In the genomic region with DNA sequence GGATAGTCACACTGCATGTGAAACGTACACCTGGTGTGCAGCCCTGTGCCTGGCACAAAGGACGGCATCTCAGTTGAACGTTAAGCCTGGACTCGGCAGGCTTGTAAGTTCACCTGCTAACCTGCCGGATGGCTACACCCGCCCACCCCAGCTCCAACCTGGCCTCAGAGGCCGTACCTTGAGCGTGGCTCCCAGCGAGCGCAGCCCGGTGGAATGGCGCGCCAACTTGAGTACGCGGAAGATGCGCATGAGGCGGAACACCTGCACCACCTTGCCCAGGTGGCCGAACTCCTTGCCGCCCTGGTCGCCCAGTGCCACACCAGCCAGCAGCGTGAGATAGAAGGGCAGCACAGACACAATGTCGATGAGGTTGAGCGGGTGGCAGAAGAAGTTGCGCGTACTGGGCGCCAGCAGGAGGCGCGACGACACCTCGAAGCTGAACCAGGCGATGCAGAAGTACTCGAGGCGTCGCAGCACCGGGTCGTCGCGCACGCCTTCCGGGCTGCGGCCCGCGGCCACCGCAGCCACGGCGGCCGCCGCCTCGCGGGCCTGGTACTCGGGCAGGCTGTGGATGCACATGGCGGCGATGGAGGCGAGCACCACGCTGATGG, we compare ENCODE assay signal across 8 cellular contexts. TPM values are rescaled to one million over a fixed set of nuclear protein-coding genes. Genes with fewer than 3 reads are reported as not detected.
DNase-seq lines count a peak whose midpoint lies in the region; ATAC-seq, FAIRE-seq and TF ChIP-seq lines count a peak whose summit lies in the region.

No MANE protein-coding gene starts in this region.

- peaks cover 0 to 11% (median 5%) of the 10 kb centered on the region in 7 donors for H3K9me3 Mint-ChIP-seq in CD14-positive monocyte
- H3K9me3 Mint-ChIP-seq in T-helper 2 cell treated with Interferon-gamma antibody and Interleukin-4, amounts not matched to agents 5 μg/mL and 100 μg/mL, for 36 hours, result no peaks in the 10 kb centered on the region

- H3K4me3 ChIP-seq in effector memory CD4-positive, alpha-beta T cell (ENCODE audit: insufficient read depth, low read depth, low read length, poor library complexity, severe bottlenecking), result peak overlapping the region; percentile 18
- peak overlapping the region in 1 of 4 donors; percentile 27 for H3K4me3 ChIP-seq in pancreas

- no peak for DNase-seq in CD14-positive monocyte (ENCODE audit: low spot score)
- DNase-seq in T-helper 2 cell treated with Interferon-gamma antibody and Interleukin-4, amounts not matched to agents 5 μg/mL and 100 μg/mL, for 36 hours (ENCODE audit: low spot score), result peak; percentile 35
- no peak for DNase-seq in effector memory CD4-positive, alpha-beta T cell
- DNase-seq in pancreas, result no peak
- no peak for DNase-seq in DMS153 (lab: John Stamatoyannopoulos, UW)
- no peak for DNase-seq in cerebellar nuclear complex (lab: John Stamatoyannopoulos, UW)
- no peak for DNase-seq in AML-193 (lab: John Stamatoyannopoulos, UW)

- peak in 3 of 4 donors; percentile 44 to 51 (median 49) for ATAC-seq in pancreas
- ATAC-seq in HG02981 (IDR thresholded peaks at IDR 0.05; ENCODE audit: unreplicated experiment), result no peak

- peaks cover 23% of the 10 kb centered on the region for H3K27me3 ChIP-seq in effector memory CD4-positive, alpha-beta T cell (replicated peaks; ENCODE audit: control insufficient read depth, insufficient read depth, low read length, poor library complexity, severe bottlenecking)
- peaks cover 0 to 14% (median 6%) of the 10 kb centered on the region in 4 donors for H3K27me3 ChIP-seq in pancreas

- H3K27ac Mint-ChIP-seq in CD14-positive monocyte, result peak overlapping the region in 1 of 7 donors; percentile 57
- peak overlapping the region; percentile 52 for H3K27ac Mint-ChIP-seq in T-helper 2 cell treated with Interferon-gamma antibody and Interleukin-4, amounts not matched to agents 5 μg/mL and 100 μg/mL, for 36 hours

- intact Hi-C loops in CD14-positive monocyte (cut with micrococcal nuclease) (loop anchor here in 1 of 2 donors (10.0 kb wide), 1 partner anchor 53 kb away; no protein-coding TSS in a partner anchor), pancreas (cut with DNase I) (loop anchor here in 1 of 3 donors (10.0 kb wide), 1 partner anchor 93 kb away; no protein-coding TSS in a partner anchor)

- peaks cover 0 to 9% of the 10 kb centered on the region in 2 donors for H3K36me3 Mint-ChIP-seq in CD14-positive monocyte
- peaks cover 3% of the 10 kb centered on the region for H3K36me3 Mint-ChIP-seq in T-helper 2 cell treated with Interferon-gamma antibody and Interleukin-4, amounts not matched to agents 5 μg/mL and 100 μg/mL, for 36 hours (ENCODE audit: low read depth)

- peaks cover 19% of the 10 kb centered on the region for H3K4me1 Mint-ChIP-seq in CD14-positive monocyte
- peaks cover 5% of the 10 kb centered on the region for H3K4me1 Mint-ChIP-seq in T-helper 2 cell treated with Interferon-gamma antibody and Interleukin-4, amounts not matched to agents 5 μg/mL and 100 μg/mL, for 36 hours (ENCODE audit: low read depth)

- peaks cover 46 to 59% (median 46%) of the 10 kb centered on the region in 3 donors for H3K27me3 Mint-ChIP-seq in CD14-positive monocyte (ENCODE audit: low read depth in 3 of 3)
- peaks cover 52% of the 10 kb centered on the region for H3K27me3 Mint-ChIP-seq in T-helper 2 cell treated with Interferon-gamma antibody and Interleukin-4, amounts not matched to agents 5 μg/mL and 100 μg/mL, for 36 hours (ENCODE audit: low read depth)

- peaks cover 11% of the 10 kb centered on the region for H3K4me1 ChIP-seq in effector memory CD4-positive, alpha-beta T cell (ENCODE audit: control insufficient read depth, insufficient read depth, low read length, poor library complexity, severe bottlenecking)
- H3K4me1 ChIP-seq in pancreas, result peaks cover 0 to 4% (median 0%) of the 10 kb centered on the region in 3 donors

- H3K36me3 ChIP-seq in effector memory CD4-positive, alpha-beta T cell (ENCODE audit: control insufficient read depth, insufficient read depth, low read length), result no peaks in the 10 kb centered on the region
- H3K36me3 ChIP-seq in pancreas, result no peaks in the 10 kb centered on the region

- no peaks in the 10 kb centered on the region for H3K9me3 ChIP-seq in effector memory CD4-positive, alpha-beta T cell (ENCODE audit: control insufficient read depth, low read length)
- no peaks in the 10 kb centered on the region for H3K9me3 ChIP-seq in pancreas

- WGBS in pancreas, 2 donors, result 24 to 35% methylated on average over 35 to 55 of the region's 55 CpGs

- no peak overlapping the region for H3K27ac ChIP-seq in effector memory CD4-positive, alpha-beta T cell (ENCODE audit: insufficient read depth, low read length, poor library complexity, severe bottlenecking)
- no peak overlapping the region for H3K27ac ChIP-seq in pancreas

- peak; percentile 29 for TF ChIP-seq CTCF in CD14-positive monocyte (IDR thresholded peaks at IDR 0.05)
- no peak for TF ChIP-seq CTCF in pancreas (IDR thresholded peaks at IDR 0.05)

- H3K4me3 Mint-ChIP-seq in CD14-positive monocyte, result peak overlapping the region; percentile 61 to 85
- H3K4me3 Mint-ChIP-seq in T-helper 2 cell treated with Interferon-gamma antibody and Interleukin-4, amounts not matched to agents 5 μg/mL and 100 μg/mL, for 36 hours, result peak overlapping the region; percentile 45

- no peak for FAIRE-seq in pancreas (lab: Jason Lieb, UNC)

RNA-seq across cellular contexts. Expression of gene KCNS1, which starts 3.3 kb away (rescaled TPM):
- polyA plus RNA-seq in CD14-positive monocyte (under 1 TPM in 1 of 2 donors, not detected in 1; 0.23 TPM), pancreas (under 1 TPM; 0.04 to 0.05 TPM)
- total RNA-seq in pancreas, result 1 to 10 TPM in 1 of 6 donors, under 1 TPM in 4, not detected in 1; 0.04 to 1.3 (median 0.16) TPM

RNA-seq across cellular contexts. Expression of gene WFDC5, which starts 17.4 kb away (rescaled TPM):
- polyA plus RNA-seq in CD14-positive monocyte (not detected), pancreas (not detected)
- total RNA-seq in pancreas, result not detected

RNA-seq across cellular contexts. Expression of gene WFDC12, which starts 26.7 kb away (rescaled TPM):
- polyA plus RNA-seq in CD14-positive monocyte, result not detected
- total RNA-seq in pancreas, result not detected
- not detected for polyA plus RNA-seq in pancreas
